15 cellular contexts compared by ENCODE assay signal in the genomic region with DNA sequence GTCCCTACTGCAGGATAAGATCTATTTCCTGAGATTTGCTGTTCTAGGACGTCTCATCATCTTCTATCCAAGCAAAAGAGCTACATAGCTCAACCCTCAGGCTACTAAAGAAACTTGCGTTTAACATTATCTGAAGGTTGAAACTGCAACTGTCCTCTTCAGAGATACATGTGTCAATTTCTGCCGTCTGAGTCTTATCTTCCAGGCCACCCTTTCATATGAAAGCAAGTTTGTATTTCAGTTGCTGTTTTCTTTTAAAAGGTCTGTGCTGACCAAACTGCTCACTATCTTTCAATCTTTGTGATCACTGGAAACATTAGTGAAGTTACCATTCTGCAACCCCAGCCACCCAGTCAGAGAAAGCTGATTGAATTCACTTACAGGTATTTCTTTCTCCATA.
"Had no signal": no experiment of that assay in that cellular context is flagged by ENCODE, and none has a peak within 500 bp of the region (broad histone marks: within the 10 kb centered on the region; RNA-seq: fewer than 3 reads in every experiment).

No MANE protein-coding gene starts in this region.

- H3K9me3 ChIP-seq: ovary, thoracic aorta had no signal

- H3K36me3 ChIP-seq: brain microvascular endothelial cell, esophagus muscularis mucosa, left ventricle myocardium inferior, ovary, thoracic aorta had no signal

- ATAC-seq: sciatic nerve; stimulated activated naive CD8-positive, alpha-beta T cell treated with anti-CD3 and anti-CD28 coated beads, Interleukin-15, amount 100 ng/mL, for 72 hours had no signal

- H3K4me1 ChIP-seq: esophagus muscularis mucosa, left ventricle myocardium inferior had no signal

- H3K27ac ChIP-seq: brain microvascular endothelial cell, esophagus muscularis mucosa, left ventricle myocardium inferior, ovary, thoracic aorta had no signal

- H3K27me3 ChIP-seq: brain microvascular endothelial cell, esophagus muscularis mucosa, ovary had no signal

- H3K4me3 ChIP-seq: esophagus muscularis mucosa, left ventricle myocardium inferior, ovary, thoracic aorta had no signal

- DNase-seq: activated CD4-positive, alpha-beta T cell treated with anti-CD3 and anti-CD28 coated beads, Interleukin-2, amount 10 ng/mL, durations not matched to agents 7 days and 5 days; activated CD8-positive, alpha-beta memory T cell treated with anti-CD3 and anti-CD28 coated beads for 24 hours; anterior cingulate cortex; brain microvascular endothelial cell; cortex of kidney; effector CD4-positive, alpha-beta T cell; hypothalamus; kidney; left ventricle myocardium inferior; naive B cell; ovary; stimulated activated naive CD8-positive, alpha-beta T cell treated with anti-CD3 and anti-CD28 coated beads, Interleukin-15, amount 100 ng/mL, for 72 hours had no signal

- FAIRE-seq: kidney had no signal
